19 cellular contexts compared by ENCODE assay signal in the genomic region with DNA sequence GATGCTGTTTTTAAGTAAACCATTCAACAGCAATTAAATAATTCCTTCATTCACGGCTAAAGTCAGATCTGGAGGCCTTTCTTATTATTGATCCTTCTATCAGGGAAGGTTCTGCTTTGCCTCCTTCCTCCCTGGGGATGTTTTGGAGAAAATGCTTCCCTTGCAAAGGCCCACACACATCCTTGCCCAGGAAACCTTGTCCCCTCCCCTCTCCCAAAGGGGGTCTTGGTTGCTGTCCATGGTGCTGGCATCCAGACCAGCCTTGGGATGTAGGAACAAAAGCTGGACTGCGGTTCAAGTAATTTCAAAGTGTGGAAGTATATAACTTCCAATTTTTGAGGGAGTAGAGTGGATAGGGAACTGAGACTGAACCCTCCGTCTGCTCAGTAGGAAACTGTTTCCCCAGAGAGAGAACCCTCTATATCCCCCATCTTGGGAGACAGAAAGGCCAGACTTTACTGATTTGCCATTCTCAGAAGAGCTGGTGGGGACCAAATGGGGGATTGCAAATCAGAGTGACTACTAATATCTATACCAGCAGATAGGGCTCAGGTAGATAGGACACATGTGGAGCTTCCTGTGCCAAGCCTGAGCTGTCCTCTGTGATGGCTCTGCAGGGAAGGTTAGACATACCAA. TPM values are rescaled to one million over a fixed set of nuclear protein-coding genes. Genes with fewer than 3 reads are reported as not detected.
DNase-seq lines count a peak whose midpoint lies in the region; ATAC-seq, FAIRE-seq and TF ChIP-seq lines count a peak whose summit lies in the region.
"Had no signal": no experiment of that assay in that cellular context is flagged by ENCODE, and none has a peak within 500 bp of the region (broad histone marks: within the 10 kb centered on the region; RNA-seq: fewer than 3 reads in every experiment).

No MANE protein-coding gene starts in this region.

- H3K27me3 ChIP-seq in DND-41 (ENCODE audit: insufficient read depth, low read length, poor library complexity) (no peaks in the 10 kb centered on the region), K562 (ENCODE audit: control insufficient read depth in 2 of 2, insufficient read depth in 2 of 2, low read length in 2 of 2) (no peaks in the 10 kb centered on the region), liver (ENCODE audit: control insufficient read depth in 4 of 4, insufficient read depth in 4 of 4, low read length in 3 of 4) (peaks cover 0 to 11% (median 4%) of the 10 kb centered on the region in 4 donors)

- CTCF ChIA-PET in HEK293 (lab: Yijun Ruan, JAX) = interaction anchor here (0.6 to 2.3 kb wide), 9 partner anchors 8 to 49 kb away, joined by 3 to 7 read pairs (median 4); partner anchors contain the start of genes CDK4 and TSPAN31
- CTCF ChIA-PET in K562 (lab: Yijun Ruan, JAX; ENCODE audit: low intra/inter-chr PET ratio) = no interaction called here

- H3K4me1 ChIP-seq in DND-41 (ENCODE audit: insufficient read depth, low read length) (peaks cover 15% of the 10 kb centered on the region), HEK293 (ENCODE audit: control insufficient read depth, insufficient read depth, low read length) (no peaks in the 10 kb centered on the region), K562 (replicated peaks in 1 of 2; ENCODE audit: control insufficient read depth in 2 of 2, insufficient read depth in 2 of 2, low read length in 2 of 2) (peaks cover 8 to 29% of the 10 kb centered on the region in 2 experiments; a peak in 4 of 5 replicates), liver (ENCODE audit: control insufficient read depth in 4 of 4, insufficient read depth in 4 of 4, low read length in 3 of 4) (peaks cover 0 to 24% (median 15%) of the 10 kb centered on the region in 4 donors)

- no peak for TF ChIP-seq EP300 in K562 (IDR thresholded peaks at IDR 0.05; ENCODE audit: low read length)

- in situ Hi-C loops in K562 (cut with MboI) = no loop called here

- 70% methylated on average over 3 of the region's 3 CpGs for WGBS in K562 (ENCODE audit: insufficient coverage, low coverage, missing lambda C conversion rate)
- WGBS in liver = 93% methylated on average over 3 of the region's 3 CpGs

- peaks cover 15% of the 10 kb centered on the region for H3K79me2 ChIP-seq in DND-41 (ENCODE audit: insufficient read depth, low read length)
- H3K79me2 ChIP-seq in K562 (ENCODE audit: control insufficient read depth, insufficient read depth, low read length) = peaks cover 11% of the 10 kb centered on the region; the same call in 2 of the 3 replicates

- H3K9ac ChIP-seq in DND-41 (ENCODE audit: low read depth, low read length) (no peak overlapping the region), K562 (ENCODE audit: insufficient read depth in 1 of 2, low read depth in 2 of 2, low read length in 2 of 2) (no peak overlapping the region), liver (ENCODE audit: low read depth in 1 of 2, low read length in 2 of 2) (no peak overlapping the region)

- ATAC-seq in DND-41 (ENCODE audit: insufficient read depth, low read depth) (no peak), K562 (no peak), GM18867 (IDR thresholded peaks at IDR 0.05; ENCODE audit: unreplicated experiment) (no peak)

- POLR2A ChIA-PET in HEK293 (lab: Yijun Ruan, JAX) (interaction anchor here (1.1 to 1.2 kb wide), 2 partner anchors 18 to 36 kb away, joined by 3 read pairs; no protein-coding TSS in a partner anchor), K562 (lab: Yijun Ruan, JAX) (interaction anchor here (1.3 to 2.3 kb wide), 2 partner anchors 12 to 16 kb away, joined by 4 to 11 read pairs; partner anchors contain the start of genes EEF1AKMT3, METTL1 and TSPAN31)

- H3K9me1 ChIP-seq in K562 (ENCODE audit: control insufficient read depth, insufficient read depth, low read length) = no peaks in the 10 kb centered on the region

- H3K36me3 ChIP-seq in DND-41 (ENCODE audit: insufficient read depth, low read length) (peaks cover 38% of the 10 kb centered on the region), HEK293 (ENCODE audit: control insufficient read depth in 2 of 2, insufficient read depth in 1 of 2, low read length in 2 of 2) (peaks cover 10 to 46% of the 10 kb centered on the region in 2 experiments), K562 (ENCODE audit: control insufficient read depth, insufficient read depth, low read length) (peaks cover 15% of the 10 kb centered on the region; the same call in 2 of the 3 replicates), liver (ENCODE audit: control insufficient read depth in 4 of 4, insufficient read depth in 3 of 4, low read depth in 1 of 4, low read length in 3 of 4) (peaks cover 0 to 7% (median 0%) of the 10 kb centered on the region in 4 donors)

- FAIRE-seq in K562 (lab: Jason Lieb, UNC) = no peak
- FAIRE-seq: HTR-8/SVneo had no signal

- H3K27ac ChIP-seq in DND-41 (ENCODE audit: low read length) = no peak overlapping the region
- no peak overlapping the region for H3K27ac ChIP-seq in HEK293 (ENCODE audit: extremely low read depth, low read depth, low read length)
- no peak overlapping the region for H3K27ac ChIP-seq in K562 (ENCODE audit: extremely low read depth, low read depth, low read length)
- H3K27ac ChIP-seq in liver (ENCODE audit: low read depth in 1 of 2, low read length in 2 of 2) = no peak overlapping the region
- H3K27ac ChIP-seq: C4-2B, HL-60, PC-9, SK-N-MC had no signal

- no TSS peak for BruUV-seq in K562 (replicated peaks; lab: Mats Ljungman, UMichigan)

- H3K4me3 ChIP-seq in DND-41 (ENCODE audit: low read depth in 1 of 2, low read length in 2 of 2) (no peak overlapping the region), HEK293 (ENCODE audit: low read depth, low read length) (no peak overlapping the region), K562 (no peak overlapping the region), liver (ENCODE audit: low read depth in 1 of 3, low read length in 3 of 3) (no peak overlapping the region)
- H3K4me3 ChIP-seq: PC-9, SK-N-MC had no signal

- H3K4me2 ChIP-seq in DND-41 (ENCODE audit: insufficient read depth, low read length) = no peak overlapping the region
- no peak overlapping the region for H3K4me2 ChIP-seq in K562 (ENCODE audit: insufficient read depth, low read length)
- H3K4me2 ChIP-seq: PC-9 had no signal

- peak; percentile 43 for DNase-seq in DND-41
- DNase-seq in K562 (ENCODE audit: extremely low read depth in 1 of 4, low spot score in 3 of 4) = no peak
- DNase-seq in stimulated activated naive CD4-positive, alpha-beta T cell (lab: John Stamatoyannopoulos, UW) = no peak
- DNase-seq in NCI-H2029 (lab: John Stamatoyannopoulos, UW) = no peak
- DNase-seq: DMS 273 treated with DMSO at 0.1 percent for 48 hours, KG1, NCI-H1048, NCI-H1436 treated with DMSO at 0.1 percent for 48 hours, NCI-H2081 treated with DMSO at 0.1 percent for 48 hours, NCI-H510A treated with DMSO at 0.1 percent for 48 hours, NCI-H82, PC-9 had no signal

- no peak for TF ChIP-seq RAD21 in K562 (CRISPR knock-in tag; conservative IDR thresholded peaks at IDR 0.05 in 1 of 2, IDR thresholded peaks at IDR 0.05 in 1 of 2)
- no peak for TF ChIP-seq RAD21 in liver (IDR thresholded peaks at IDR 0.05)

- TF ChIP-seq CTCF in DND-41 (IDR thresholded peaks at IDR 0.05; ENCODE audit: borderline replicate concordance, extremely low read depth, low read length, poor library complexity, severe bottlenecking) (no peak), HEK293 (tag by site-specific recombination; IDR thresholded peaks at IDR 0.05) (no peak), K562 (IDR thresholded peaks at IDR 0.05 in 2 of 3, conservative IDR thresholded peaks at IDR 0.05 in 1 of 3; ENCODE audit: insufficient read depth in 2 of 3, low read depth in 1 of 3, low read length in 3 of 3) (no peak), liver (IDR thresholded peaks at IDR 0.05; ENCODE audit: low read depth, low read length, missing input control) (no peak)

- H4K20me1 ChIP-seq in DND-41 (ENCODE audit: insufficient read depth, low read length) = peaks cover 40% of the 10 kb centered on the region
- no peaks in the 10 kb centered on the region for H4K20me1 ChIP-seq in K562 (replicated peaks; ENCODE audit: control insufficient read depth, insufficient read depth, low read length)

- H2AFZ ChIP-seq in DND-41 (ENCODE audit: low read depth, low read length) (no peak overlapping the region), K562 (ENCODE audit: low read depth, low read length) (no peak overlapping the region)
- H2AFZ ChIP-seq: PC-9 had no signal

- no peak for TF ChIP-seq POLR2A in K562 (conservative IDR thresholded peaks at IDR 0.05)

- intact Hi-C loops in K562 (cut with micrococcal nuclease) = no loop called here

- H3K9me3 ChIP-seq in DND-41 (ENCODE audit: insufficient read depth, low read length, severe bottlenecking) (no peaks in the 10 kb centered on the region), HEK293 (ENCODE audit: control insufficient read depth, insufficient read depth, low read depth, low read length) (no peaks in the 10 kb centered on the region), K562 (replicated peaks; ENCODE audit: control insufficient read depth, insufficient read depth, low read depth, low read length) (no peaks in the 10 kb centered on the region), liver (ENCODE audit: control insufficient read depth in 4 of 4, low read length in 3 of 4) (no peaks in the 10 kb centered on the region)

RNA-seq across cellular contexts. Expression of gene MARCHF9, which starts 5.6 kb away (rescaled TPM):
- 16.0 and 31.2 TPM in 2 replicates for total RNA-seq in K562 (2011; cell fraction: chromatin; rRNA removed; ENCODE audit: low replicate concordance)
- total RNA-seq in K562 (2011; cell fraction: nucleolus; rRNA removed) = 19.5 and 20.8 TPM in 2 replicates
- total RNA-seq in K562 (2011; cell fraction: nucleoplasm; rRNA removed) = 19.7 and 22.6 TPM in 2 replicates
- total RNA-seq in K562 (2014; rRNA removed) (6.2 and 6.9 TPM in 2 replicates), K562 (2014; rRNA removed; fragmentation: Illumina TruSeq; extraction: Trizol) (2.9 and 4.2 TPM in 2 replicates), K562 (2015; rRNA removed; fragmentation: Illumina TruSeq; extraction: Trizol) (4.6 and 5.6 TPM in 2 replicates), K562 (2021) (10.1 and 10.7 TPM in 2 replicates), liver (1 to 10 TPM; 1.9 to 2.4 TPM)
- polyA plus RNA-seq in K562 (2011; rRNA removed) (6.6 and 10.3 TPM in 2 replicates), K562 (2014; fragmentation: Illumina TruSeq; extraction: Trizol) (9.5 and 9.9 TPM in 2 replicates), K562 (2014; fragmentation: Nextera tagmentation; extraction: Ambion mirVana) (1 to 10 TPM in 1 of 2 experiments, under 1 TPM in 1; 0.80 to 1.3 TPM), K562 (2014; rRNA removed) (9.7 and 12.4 TPM in 2 replicates), liver (1 to 10 TPM; 1.1 to 3.0 TPM)
- polyA plus RNA-seq in K562 (2011; cell fraction: cytosol; rRNA removed) = 7.2 and 10.1 TPM in 2 replicates
- 18.7 and 23.4 TPM in 2 replicates for polyA plus RNA-seq in K562 (2011; cell fraction: nucleus; rRNA removed)
- polyA plus RNA-seq in K562 (2012) = 7.2 and 10.2 TPM in 2 replicates
- polyA minus RNA-seq in K562 (2011; rRNA and poly(A)+ RNA removed) = 5.3 and 5.6 TPM in 2 replicates
- polyA minus RNA-seq in K562 (2011; cell fraction: cytosol; rRNA and poly(A)+ RNA removed) = 3.7 and 4.7 TPM in 2 replicates
- 5.0 and 5.2 TPM in 2 replicates for polyA minus RNA-seq in K562 (2011; cell fraction: nucleus; rRNA and poly(A)+ RNA removed)

RNA-seq across cellular contexts. Expression of gene CYP27B1, which starts 6.4 kb away (rescaled TPM):
- total RNA-seq in K562 (2011; cell fraction: chromatin; rRNA removed; ENCODE audit: low replicate concordance) = 12.2 and 25.6 TPM in 2 replicates
- 10.4 and 15.5 TPM in 2 replicates for total RNA-seq in K562 (2011; cell fraction: nucleolus; rRNA removed)
- 9.8 and 15.3 TPM in 2 replicates for total RNA-seq in K562 (2011; cell fraction: nucleoplasm; rRNA removed)
- 1.3 and 2.2 TPM in 2 replicates for total RNA-seq in K562 (2014; rRNA removed)
- total RNA-seq in K562 (2014; rRNA removed; fragmentation: Illumina TruSeq; extraction: Trizol) = 0.57 and 0.65 TPM in 2 replicates
- 1.2 TPM in 2 replicates for total RNA-seq in K562 (2015; rRNA removed; fragmentation: Illumina TruSeq; extraction: Trizol)
- total RNA-seq in K562 (2021) = 2.6 and 4.2 TPM in 2 replicates
- 2.5 and 7.0 TPM in 2 replicates for polyA plus RNA-seq in K562 (2011; rRNA removed)
- polyA plus RNA-seq in K562 (2011; cell fraction: cytosol; rRNA removed) = 2.6 and 4.3 TPM in 2 replicates
- 24.6 and 48.0 TPM in 2 replicates for polyA plus RNA-seq in K562 (2011; cell fraction: nucleus; rRNA removed)
- polyA plus RNA-seq in K562 (2012) = 1.8 and 2.4 TPM in 2 replicates
- polyA plus RNA-seq in K562 (2014; fragmentation: Illumina TruSeq; extraction: Trizol) = 1.5 and 1.8 TPM in 2 replicates
- polyA plus RNA-seq in K562 (2014; fragmentation: Nextera tagmentation; extraction: Ambion mirVana) = under 1 TPM; 0.18 to 0.23 TPM
- 3.1 and 3.8 TPM in 2 replicates for polyA plus RNA-seq in K562 (2014; rRNA removed)
- polyA minus RNA-seq in K562 (2011; rRNA and poly(A)+ RNA removed) = 1.9 and 2.5 TPM in 2 replicates
- polyA minus RNA-seq in K562 (2011; cell fraction: cytosol; rRNA and poly(A)+ RNA removed) = 0.57 TPM in 1 of 2 replicates, not detected in the other
- 6.1 and 7.3 TPM in 2 replicates for polyA minus RNA-seq in K562 (2011; cell fraction: nucleus; rRNA and poly(A)+ RNA removed)
- total RNA-seq in liver = 1 to 10 TPM in 1 of 2 donors, under 1 TPM in 1; 0.05 to 1.6 TPM
- under 1 TPM; 0.06 to 0.28 TPM for polyA plus RNA-seq in liver

RNA-seq across cellular contexts. Expression of gene CDK4, which starts 8.4 kb away (rescaled TPM):
- total RNA-seq in K562 (2011; cell fraction: chromatin; rRNA removed; ENCODE audit: low replicate concordance) = 135 and 229 TPM in 2 replicates
- 165 and 176 TPM in 2 replicates for total RNA-seq in K562 (2011; cell fraction: nucleolus; rRNA removed)
- 168 and 190 TPM in 2 replicates for total RNA-seq in K562 (2011; cell fraction: nucleoplasm; rRNA removed)
- total RNA-seq in K562 (2014; rRNA removed) (237 and 282 TPM in 2 replicates), K562 (2014; rRNA removed; fragmentation: Illumina TruSeq; extraction: Trizol) (173 and 188 TPM in 2 replicates), K562 (2015; rRNA removed; fragmentation: Illumina TruSeq; extraction: Trizol) (216 and 217 TPM in 2 replicates), K562 (2021) (238 and 253 TPM in 2 replicates), liver (10 to 100 TPM; 28.1 to 69.1 TPM)
- polyA plus RNA-seq in K562 (2011; rRNA removed) (429 and 436 TPM in 2 replicates), K562 (2014; fragmentation: Illumina TruSeq; extraction: Trizol) (347 and 427 TPM in 2 replicates), K562 (2014; fragmentation: Nextera tagmentation; extraction: Ambion mirVana) (10 to 100 TPM; 37.8 to 62.8 TPM), K562 (2014; rRNA removed) (309 and 339 TPM in 2 replicates), liver (10 to 100 TPM; 36.6 to 39.9 TPM)
- polyA plus RNA-seq in K562 (2011; cell fraction: cytosol; rRNA removed) = 496 and 542 TPM in 2 replicates
- 182 and 203 TPM in 2 replicates for polyA plus RNA-seq in K562 (2011; cell fraction: nucleus; rRNA removed)
- 227 and 292 TPM in 2 replicates for polyA plus RNA-seq in K562 (2012)
- 194 and 258 TPM in 2 replicates for polyA minus RNA-seq in K562 (2011; rRNA and poly(A)+ RNA removed)
- 98.1 and 128 TPM in 2 replicates for polyA minus RNA-seq in K562 (2011; cell fraction: cytosol; rRNA and poly(A)+ RNA removed)
- 95.2 and 124 TPM in 2 replicates for polyA minus RNA-seq in K562 (2011; cell fraction: nucleus; rRNA and poly(A)+ RNA removed)

RNA-seq across cellular contexts. Expression of gene METTL1, which starts 11.4 kb away (rescaled TPM):
- total RNA-seq in K562 (2011; cell fraction: chromatin; rRNA removed; ENCODE audit: low replicate concordance) = 40.7 and 110 TPM in 2 replicates
- total RNA-seq in K562 (2011; cell fraction: nucleolus; rRNA removed) = 57.1 and 83.5 TPM in 2 replicates
- 43.7 and 55.2 TPM in 2 replicates for total RNA-seq in K562 (2011; cell fraction: nucleoplasm; rRNA removed)
- total RNA-seq in K562 (2014; rRNA removed) (24.0 and 42.5 TPM in 2 replicates), K562 (2014; rRNA removed; fragmentation: Illumina TruSeq; extraction: Trizol) (12.6 and 14.6 TPM in 2 replicates), K562 (2015; rRNA removed; fragmentation: Illumina TruSeq; extraction: Trizol) (17.5 and 18.0 TPM in 2 replicates), K562 (2021) (44.0 and 49.3 TPM in 2 replicates), liver (1 to 10 TPM; 2.8 to 3.8 TPM)
- polyA plus RNA-seq in K562 (2011; rRNA removed) (39.2 and 45.1 TPM in 2 replicates), K562 (2014; fragmentation: Illumina TruSeq; extraction: Trizol) (36.8 and 47.6 TPM in 2 replicates), K562 (2014; fragmentation: Nextera tagmentation; extraction: Ambion mirVana) (10 to 100 TPM; 52.9 to 65.9 TPM), K562 (2014; rRNA removed) (23.9 and 32.1 TPM in 2 replicates), liver (10 to 100 TPM; 10.3 to 11.2 TPM)
- 33.7 and 38.8 TPM in 2 replicates for polyA plus RNA-seq in K562 (2011; cell fraction: cytosol; rRNA removed)
- 75.9 and 78.4 TPM in 2 replicates for polyA plus RNA-seq in K562 (2011; cell fraction: nucleus; rRNA removed)
- 25.3 and 44.9 TPM in 2 replicates for polyA plus RNA-seq in K562 (2012)
- polyA minus RNA-seq in K562 (2011; rRNA and poly(A)+ RNA removed) = 23.4 and 33.9 TPM in 2 replicates
- 15.1 and 20.4 TPM in 2 replicates for polyA minus RNA-seq in K562 (2011; cell fraction: cytosol; rRNA and poly(A)+ RNA removed)
- 30.3 and 41.1 TPM in 2 replicates for polyA minus RNA-seq in K562 (2011; cell fraction: nucleus; rRNA and poly(A)+ RNA removed)

RNA-seq across cellular contexts. Expression of gene EEF1AKMT3, which starts 11.9 kb away (rescaled TPM):
- 15.8 and 16.5 TPM in 2 replicates for total RNA-seq in K562 (2011; cell fraction: chromatin; rRNA removed; ENCODE audit: low replicate concordance)
- total RNA-seq in K562 (2011; cell fraction: nucleolus; rRNA removed) = 9.3 and 9.8 TPM in 2 replicates
- 17.6 and 32.4 TPM in 2 replicates for total RNA-seq in K562 (2011; cell fraction: nucleoplasm; rRNA removed)
- total RNA-seq in K562 (2014; rRNA removed) = 4.1 and 6.0 TPM in 2 replicates
- total RNA-seq in K562 (2014; rRNA removed; fragmentation: Illumina TruSeq; extraction: Trizol) = 6.9 and 7.8 TPM in 2 replicates
- 6.1 and 6.6 TPM in 2 replicates for total RNA-seq in K562 (2015; rRNA removed; fragmentation: Illumina TruSeq; extraction: Trizol)
- 7.2 and 11.7 TPM in 2 replicates for total RNA-seq in K562 (2021)
- polyA plus RNA-seq in K562 (2011; rRNA removed) = 17.2 and 17.6 TPM in 2 replicates
- polyA plus RNA-seq in K562 (2011; cell fraction: cytosol; rRNA removed) = 11.6 and 19.1 TPM in 2 replicates
- 18.5 and 21.8 TPM in 2 replicates for polyA plus RNA-seq in K562 (2011; cell fraction: nucleus; rRNA removed)
- polyA plus RNA-seq in K562 (2012) = 9.6 and 10.6 TPM in 2 replicates
- 9.1 and 10.6 TPM in 2 replicates for polyA plus RNA-seq in K562 (2014; fragmentation: Illumina TruSeq; extraction: Trizol)
- 1 to 10 TPM; 4.9 to 9.1 TPM for polyA plus RNA-seq in K562 (2014; fragmentation: Nextera tagmentation; extraction: Ambion mirVana)
- 7.9 and 11.4 TPM in 2 replicates for polyA plus RNA-seq in K562 (2014; rRNA removed)
- 10.0 and 10.5 TPM in 2 replicates for polyA minus RNA-seq in K562 (2011; rRNA and poly(A)+ RNA removed)
- polyA minus RNA-seq in K562 (2011; cell fraction: cytosol; rRNA and poly(A)+ RNA removed) = 6.1 and 9.4 TPM in 2 replicates
- polyA minus RNA-seq in K562 (2011; cell fraction: nucleus; rRNA and poly(A)+ RNA removed) = 3.9 and 6.0 TPM in 2 replicates
- 1 to 10 TPM; 2.2 to 6.4 TPM for total RNA-seq in liver
- 1 to 10 TPM; 1.5 to 2.0 TPM for polyA plus RNA-seq in liver
